In genomic region chr16:68289621-68290329, GRCh38 we compare ENCODE assay signal across 1 cellular context.
TF ChIP-seq lines count a peak whose summit lies in the region.

No MANE protein-coding gene starts in this region.

TF ChIP-seq in HepG2, 621 proteins besides CTCF, POLR2A, EP300 and RAD21:
- TF ChIP-seq SMAD1 (CRISPR knock-in tag; IDR thresholded peaks at IDR 0.05; ENCODE audit: borderline replicate concordance, low read depth), result no peak
- no peak for TF ChIP-seq HMGA1 (CRISPR knock-in tag; conservative IDR thresholded peaks at IDR 0.05)
- no peak for TF ChIP-seq MXD4 (CRISPR knock-in tag; IDR thresholded peaks at IDR 0.05)
- no peak for TF ChIP-seq ETS1 (CRISPR knock-in tag; IDR thresholded peaks at IDR 0.05)
- TF ChIP-seq ZBTB46 (CRISPR knock-in tag; IDR thresholded peaks at IDR 0.05; ENCODE audit: borderline replicate concordance), result no peak
- TF ChIP-seq ZFP36L2 (CRISPR knock-in tag; IDR thresholded peaks at IDR 0.05), result no peak
- no peak for TF ChIP-seq MLXIP (CRISPR knock-in tag; IDR thresholded peaks at IDR 0.05; ENCODE audit: borderline replicate concordance)
- no peak for TF ChIP-seq ETV6 (CRISPR knock-in tag; conservative IDR thresholded peaks at IDR 0.05)
- TF ChIP-seq ELF4 (CRISPR knock-in tag; IDR thresholded peaks at IDR 0.05; ENCODE audit: borderline replicate concordance), result no peak
- no peak for TF ChIP-seq CEBPZ (IDR thresholded peaks at IDR 0.05; ENCODE audit: low read length)
- TF ChIP-seq SNAI1 (CRISPR knock-in tag; IDR thresholded peaks at IDR 0.05; ENCODE audit: borderline replicate concordance), result no peak
- no peak for TF ChIP-seq LRRFIP1 (CRISPR knock-in tag; conservative IDR thresholded peaks at IDR 0.05)
- TF ChIP-seq ZNF619 (CRISPR knock-in tag; IDR thresholded peaks at IDR 0.05), result no peak
- no peak for TF ChIP-seq ZNF224 (CRISPR knock-in tag; IDR thresholded peaks at IDR 0.05)
